ENCODE assay signal across 28 cellular contexts in genomic region chr13:43816401-43816889, GRCh38.
"Had no signal": no experiment of that assay in that cellular context is flagged by ENCODE, and none has a peak within 500 bp of the region (broad histone marks: within the 10 kb centered on the region; RNA-seq: fewer than 3 reads in every experiment).

No MANE protein-coding gene starts in this region.

- H3K4me3 ChIP-seq: ascending aorta, coronary artery, esophagus squamous epithelium, gastrocnemius medialis, neural progenitor cell, sigmoid colon, smooth muscle cell, tibial artery had no signal

- H3K4me2 ChIP-seq: neural progenitor cell had no signal

- ATAC-seq: activated naive CD4-positive, alpha-beta T cell treated with anti-CD3 and anti-CD28 coated beads, Interleukin-2, amount 50 U/mL, for 72 hours; activated T-helper 17 cell treated with anti-CD3 and anti-CD28 coated beads, Interleukin-2, amount 50 U/mL, for 72 hours; gastrocnemius medialis; WTC11 had no signal

- H3K9me3 ChIP-seq: ascending aorta, esophagus squamous epithelium, gastrocnemius medialis, sigmoid colon, tibial artery had no signal

- H3K27me3 ChIP-seq: ascending aorta, esophagus squamous epithelium, gastrocnemius medialis, neural progenitor cell, sigmoid colon, tibial artery had no signal

- H3K27ac Mint-ChIP-seq: activated naive CD4-positive, alpha-beta T cell treated with anti-CD3 and anti-CD28 coated beads, Interleukin-2, amount 50 U/mL, for 72 hours; activated T-cell treated with anti-CD3 and anti-CD28 coated beads, Interleukin-2, amount 50 U/mL, for 24 hours; activated T-helper 17 cell treated with anti-CD3 and anti-CD28 coated beads, Interleukin-2, amount 50 U/mL, for 72 hours; endodermal cell; memory B cell; naive B cell; neural progenitor cell; T-helper 1 cell treated with Interleukin-12 subunit alpha and Interleukin-12 subunit beta and Interleukin-4 antibody, amounts not matched to agents 30 μg/mL and 1 μg/mL, for 36 hours; WTC11 had no signal

- H3K9me3 Mint-ChIP-seq: activated T-cell treated with anti-CD3 and anti-CD28 coated beads, Interleukin-2, amount 50 U/mL, for 24 hours; activated T-helper 17 cell treated with anti-CD3 and anti-CD28 coated beads, Interleukin-2, amount 50 U/mL, for 72 hours; central memory CD8-positive, alpha-beta T cell; memory B cell; T-helper 1 cell treated with Interleukin-12 subunit alpha and Interleukin-12 subunit beta and Interleukin-4 antibody, amounts not matched to agents 30 μg/mL and 1 μg/mL, for 36 hours had no signal

- DNase-seq: activated CD8-positive, alpha-beta memory T cell treated with anti-CD3 and anti-CD28 coated beads for 24 hours; activated CD8-positive, alpha-beta memory T cell treated with anti-CD3 and anti-CD28 coated beads, Interleukin-2, amount 50 U/mL, for 4 hours; activated T-cell treated with anti-CD3 and anti-CD28 coated beads, Interleukin-2, amount 50 U/mL, for 24 hours; endodermal cell; esophagus squamous epithelium; gastrocnemius medialis; head of caudate nucleus; hypothalamus; left cardiac atrium; naive B cell; posterior cingulate gyrus; retina; sigmoid colon; stimulated activated CD4-positive, alpha-beta T cell treated with anti-CD3 and anti-CD28 coated beads, Interleukin-2, amount 100 ng/mL, for 48 hours; stimulated activated CD8-positive, alpha-beta memory T cell treated with anti-CD3 and anti-CD28 coated beads, Interleukin-4, amount 100 ng/mL, for 48 hours; stimulated activated naive CD4-positive, alpha-beta T cell; T1000; tibial artery had no signal

- H3K4me3 Mint-ChIP-seq: activated T-cell treated with anti-CD3 and anti-CD28 coated beads, Interleukin-2, amount 50 U/mL, for 24 hours; activated T-helper 17 cell treated with anti-CD3 and anti-CD28 coated beads, Interleukin-2, amount 50 U/mL, for 72 hours; central memory CD8-positive, alpha-beta T cell; endodermal cell; memory B cell; neural progenitor cell; T-helper 1 cell treated with Interleukin-12 subunit alpha and Interleukin-12 subunit beta and Interleukin-4 antibody, amounts not matched to agents 30 μg/mL and 1 μg/mL, for 36 hours; WTC11 had no signal

- H3K36me3 ChIP-seq: ascending aorta, esophagus squamous epithelium, gastrocnemius medialis, neural progenitor cell, sigmoid colon, tibial artery had no signal

- H3K9ac ChIP-seq: neural progenitor cell had no signal

- H3K4me1 Mint-ChIP-seq: activated T-helper 17 cell treated with anti-CD3 and anti-CD28 coated beads, Interleukin-2, amount 50 U/mL, for 72 hours; central memory CD8-positive, alpha-beta T cell; memory B cell; naive B cell; WTC11 had no signal

- H3K27ac ChIP-seq: ascending aorta, esophagus squamous epithelium, gastrocnemius medialis, neural progenitor cell, sigmoid colon had no signal

- H3K36me3 Mint-ChIP-seq: memory B cell, neural progenitor cell had no signal

- H2AFZ ChIP-seq: neural progenitor cell had no signal

- H3K4me1 ChIP-seq: gastrocnemius medialis, neural progenitor cell had no signal
